Comparison of ENCODE assay signal across 8 cellular contexts in genomic region chr1:220045356-220046051, GRCh38. TPM values are rescaled to one million over a fixed set of nuclear protein-coding genes. Genes with fewer than 3 reads are reported as not detected.
A peak's percentile ranks its signal among the peaks of the same experiment; 100 is the strongest.
DNase-seq lines count a peak whose midpoint lies in the region; ATAC-seq, FAIRE-seq and TF ChIP-seq lines count a peak whose summit lies in the region.

No MANE protein-coding gene starts in this region.

- no peak overlapping the region for H3K56ac ChIP-seq in H1 (replicated peaks; ENCODE audit: insufficient read length, low read depth, low read length)

- ATAC-seq in GM21576 (IDR thresholded peaks at IDR 0.05; ENCODE audit: unreplicated experiment) = peak; percentile 27
- no peak for ATAC-seq in natural killer cell treated with Interleukin-12 subunit alpha and Interleukin-12 subunit beta and Interleukin-15 and Interleukin-18, amount 100 ng/mL, for 72 hours
- ATAC-seq in HG02970 (IDR thresholded peaks at IDR 0.05; ENCODE audit: low FRiP score, unreplicated experiment) = no peak

- peak overlapping the region; percentile 97 for H3K4me3 Mint-ChIP-seq in natural killer cell treated with Interleukin-12 subunit alpha and Interleukin-12 subunit beta and Interleukin-15 and Interleukin-18, amount 100 ng/mL, for 72 hours

- peak overlapping the region; percentile 41 to 82 for H3K4me2 ChIP-seq in H1 (ENCODE audit: insufficient read depth in 1 of 2, low read depth in 2 of 2, low read length in 2 of 2)

- H3K9me3 ChIP-seq in H1 (ENCODE audit: insufficient read depth in 2 of 2, low read depth in 1 of 2, low read length in 1 of 2) = no peaks in the 10 kb centered on the region

- peaks cover 0 to 3% (median 0%) of the 10 kb centered on the region in 4 experiments; a peak in 3 of 7 replicates for H3K4me1 ChIP-seq in H1 (replicated peaks in 1 of 4; ENCODE audit: control insufficient read depth in 3 of 4, insufficient read depth in 4 of 4, low read length in 3 of 4)

- FAIRE-seq in H1 (lab: Jason Lieb, UNC) = no peak

- no peak overlapping the region for H2BK120ac ChIP-seq in H1 (replicated peaks; ENCODE audit: low read depth, low read length)

- H4K20me1 ChIP-seq in H1 (replicated peaks in 1 of 2; ENCODE audit: control insufficient read depth in 1 of 2, insufficient read depth in 2 of 2, low read length in 2 of 2) = peaks cover 0 to 1% of the 10 kb centered on the region in 2 experiments

- H3K14ac ChIP-seq in H1 (ENCODE audit: insufficient read length) = no peak overlapping the region

- H3K4ac ChIP-seq in H1 (replicated peaks; ENCODE audit: insufficient read length, low read depth, low read length) = no peak overlapping the region

- no peaks in the 10 kb centered on the region for H3K9me3 Mint-ChIP-seq in natural killer cell treated with Interleukin-12 subunit alpha and Interleukin-12 subunit beta and Interleukin-15 and Interleukin-18, amount 100 ng/mL, for 72 hours

- H2BK12ac ChIP-seq in H1 (ENCODE audit: low read depth, low read length) = no peak overlapping the region

- no peaks in the 10 kb centered on the region for H3K36me3 ChIP-seq in H1 (ENCODE audit: control insufficient read depth in 2 of 4, insufficient read depth in 4 of 4, low read length in 3 of 4)

- TF ChIP-seq CTCF in H1 (IDR thresholded peaks at IDR 0.05; ENCODE audit: control extremely low read depth in 1 of 3, insufficient read depth in 1 of 3, low read depth in 1 of 3, low read length in 3 of 3) = no peak

- H2BK5ac ChIP-seq in H1 (ENCODE audit: low read depth, low read length) = peak overlapping the region; percentile 95; the same call in 1 of the 2 replicates

- CTCF ChIA-PET in H1 (lab: Charles Lee; ENCODE audit: partially characterized antibody) = interaction anchor here (0.5 to 1.0 kb wide), 4 partner anchors 12 to 44 kb away, joined by 3 read pairs; partner anchors contain the start of gene BPNT1

- H2BK20ac ChIP-seq in H1 (ENCODE audit: low read length) = no peak overlapping the region

- H2AK5ac ChIP-seq in H1 (ENCODE audit: low read depth, low read length) = no peak overlapping the region

- peak overlapping the region; percentile 84; the same call in 1 of the 2 replicates for H2AFZ ChIP-seq in H1 (ENCODE audit: low read length)

- H4K91ac ChIP-seq in H1 (replicated peaks; ENCODE audit: insufficient read length, low read length) = no peak overlapping the region

- peaks cover 17 to 26% of the 10 kb centered on the region in 2 donors for H3K4me1 Mint-ChIP-seq in natural killer cell treated with Interleukin-12 subunit alpha and Interleukin-12 subunit beta and Interleukin-15 and Interleukin-18, amount 100 ng/mL, for 72 hours (ENCODE audit: low read depth in 2 of 2)

- H3K27me3 Mint-ChIP-seq in natural killer cell treated with Interleukin-12 subunit alpha and Interleukin-12 subunit beta and Interleukin-15 and Interleukin-18, amount 100 ng/mL, for 72 hours = no peaks in the 10 kb centered on the region

- 39% methylated on average over 17 of the region's 17 CpGs; no CpG with 5 or more reads in 1 of the 2 experiments for WGBS in H1 (ENCODE audit: extremely low coverage in 1 of 2, insufficient coverage in 1 of 2, insufficient read length in 1 of 2, insufficient replicate concordance in 2 of 2, low coverage in 1 of 2, low lambda C conversion rate in 2 of 2, missing lambda C conversion rate in 1 of 2), 2 experiments

- H3K79me1 ChIP-seq in H1 (ENCODE audit: low read depth, low read length) = no peaks in the 10 kb centered on the region

- H3K36me3 Mint-ChIP-seq in natural killer cell treated with Interleukin-12 subunit alpha and Interleukin-12 subunit beta and Interleukin-15 and Interleukin-18, amount 100 ng/mL, for 72 hours = peaks cover 5% of the 10 kb centered on the region

- peak overlapping the region; percentile 86 to 94 for H3K27ac Mint-ChIP-seq in natural killer cell treated with Interleukin-12 subunit alpha and Interleukin-12 subunit beta and Interleukin-15 and Interleukin-18, amount 100 ng/mL, for 72 hours

- H3K79me2 ChIP-seq in H1 (ENCODE audit: control insufficient read depth in 1 of 2, insufficient read depth in 2 of 2, low read length in 2 of 2) = peaks cover 5 to 48% of the 10 kb centered on the region in 2 experiments

- no peak overlapping the region for H3K23ac ChIP-seq in H1 (ENCODE audit: insufficient read length)

- no peak overlapping the region for H4K8ac ChIP-seq in H1 (ENCODE audit: extremely low read depth, insufficient read depth, low read length)

- peak overlapping the region; percentile 84 to 97 (median 92) for H3K4me3 ChIP-seq in H1 (ENCODE audit: extremely low read depth in 1 of 4, insufficient read depth in 2 of 4, low read depth in 3 of 4, low read length in 4 of 4)

- H3K18ac ChIP-seq in H1 (ENCODE audit: extremely low read depth, low read length) = no peak overlapping the region

- no peaks in the 10 kb centered on the region for H3K27me3 ChIP-seq in H1 (replicated peaks in 1 of 4; ENCODE audit: control insufficient read depth in 3 of 4, extremely low read depth in 1 of 4, insufficient read depth in 3 of 4, low read length in 3 of 4)

- TF ChIP-seq POLR2A in Raji (IDR thresholded peaks at IDR 0.05; ENCODE audit: insufficient read depth, low read depth, low read length) (0 out of 2 replicates have a peak, but pooled peaks have one; percentile 23), H1 (IDR thresholded peaks at IDR 0.05; ENCODE audit: control extremely low read depth in 1 of 2, low read depth in 2 of 2, low read length in 2 of 2) (no peak)

- TF ChIP-seq RAD21 in H1 (IDR thresholded peaks at IDR 0.05 in 1 of 2, conservative IDR thresholded peaks at IDR 0.05 in 1 of 2; ENCODE audit: low read depth in 2 of 2, low read length in 2 of 2) = no peak

- H2BK15ac ChIP-seq in H1 (ENCODE audit: low read length) = no peak overlapping the region

- no peak overlapping the region for H3K27ac ChIP-seq in H1 (ENCODE audit: low read depth, low read length)

- POLR2A ChIA-PET in H1 (lab: Charles Lee; ENCODE audit: partially characterized antibody) = no interaction called here

- peak overlapping the region; percentile 54 to 91 (median 78); a peak in 6 of 7 replicates for H3K9ac ChIP-seq in H1 (replicated peaks in 1 of 4; ENCODE audit: extremely low read depth in 1 of 4, low read depth in 3 of 4, low read length in 3 of 4)

- no peak overlapping the region for H4K5ac ChIP-seq in H1 (ENCODE audit: insufficient read length, low read depth, low read length)

- TF ChIP-seq EP300 in H1 (IDR thresholded peaks at IDR 0.05; ENCODE audit: borderline replicate concordance in 1 of 2, low read depth in 2 of 2, low read length in 2 of 2) = no peak

- 0 out of 2 replicates have a peak, but pooled peaks cover 3% of the 10 kb centered on the region for H3K23me2 ChIP-seq in H1 (ENCODE audit: low read depth, low read length)

- peak; percentile 20 for DNase-seq in COLO668 (lab: John Stamatoyannopoulos, UW; ENCODE audit: unreplicated experiment)
- no peak for DNase-seq in H1 (ENCODE audit: low read depth in 1 of 2, low spot score in 2 of 2)
- DNase-seq in natural killer cell treated with Interleukin-12 subunit alpha and Interleukin-12 subunit beta and Interleukin-15 and Interleukin-18, amount 100 ng/mL, for 72 hours (ENCODE audit: low spot score) = no peak
- DNase-seq in NK-92 (lab: John Stamatoyannopoulos, UW; ENCODE audit: unreplicated experiment) = no peak
- DNase-seq in AG08395 (ENCODE audit: low spot score) = no peak

TF ChIP-seq in H1, 55 proteins besides CTCF, POLR2A, EP300 and RAD21:
- TF ChIP-seq BCL11A (IDR thresholded peaks at IDR 0.05; ENCODE audit: low read depth in 2 of 2, low read length in 2 of 2) (no peak), NRF1 (IDR thresholded peaks at IDR 0.05; ENCODE audit: low read depth, low read length) (no peak), HDAC6 (IDR thresholded peaks at IDR 0.05; ENCODE audit: low read depth, low read length) (no peak)

RNA-seq across cellular contexts. Expression of gene EPRS1, which starts 0.8 kb away (rescaled TPM):
- 169 and 171 TPM in 2 replicates for total RNA-seq in H1 (2021; fragmentation: NEBNext Ultra II Directional; extraction: Animal tissue kit (Norgen Biotek cat#: 25700))
- polyA plus RNA-seq in H1 (2011; rRNA removed) = 21.0 and 38.4 TPM in 2 replicates
- polyA plus RNA-seq in H1 (2011; cell fraction: cytosol; rRNA removed) = 43.8 TPM
- 56.7 TPM for polyA plus RNA-seq in H1 (2011; cell fraction: nucleus; rRNA removed)
- polyA plus RNA-seq in H1 (2012, experiment 1 of 2) = 104 to 172 TPM (median 128 TPM) in 4 replicates
- polyA plus RNA-seq in H1 (2012, experiment 2 of 2) = 4.6 TPM
- polyA plus RNA-seq in H1 (2013, experiment 1 of 2) = 77.3 TPM
- polyA plus RNA-seq in H1 (2013, experiment 2 of 2) = 76.4 TPM
- polyA minus RNA-seq in H1 (2011; rRNA and poly(A)+ RNA removed) = 99.1 and 116 TPM in 2 replicates
- 74.1 TPM for polyA minus RNA-seq in H1 (2011; cell fraction: cytosol; rRNA and poly(A)+ RNA removed)
- polyA minus RNA-seq in H1 (2011; cell fraction: nucleus; rRNA and poly(A)+ RNA removed) = 54.4 TPM
- 100 to 1,000 TPM; 134 to 136 TPM for total RNA-seq in natural killer cell treated with Interleukin-12 subunit alpha and Interleukin-12 subunit beta and Interleukin-15 and Interleukin-18, amount 100 ng/mL, for 72 hours

RNA-seq across cellular contexts. Expression of gene BPNT1, which starts 44.1 kb away (rescaled TPM):
- 15.2 and 16.3 TPM in 2 replicates for total RNA-seq in H1 (2021; fragmentation: NEBNext Ultra II Directional; extraction: Animal tissue kit (Norgen Biotek cat#: 25700))
- 13.0 and 13.2 TPM in 2 replicates for polyA plus RNA-seq in H1 (2011; rRNA removed)
- 16.4 TPM for polyA plus RNA-seq in H1 (2011; cell fraction: cytosol; rRNA removed)
- polyA plus RNA-seq in H1 (2011; cell fraction: nucleus; rRNA removed) = 8.5 TPM
- polyA plus RNA-seq in H1 (2012, experiment 1 of 2) = 14.4 to 23.8 TPM (median 18.0 TPM) in 4 replicates
- polyA plus RNA-seq in H1 (2012, experiment 2 of 2) = 3.5 TPM
- 9.9 TPM for polyA plus RNA-seq in H1 (2013, experiment 1 of 2)
- polyA plus RNA-seq in H1 (2013, experiment 2 of 2) = 10.8 TPM
- polyA minus RNA-seq in H1 (2011; rRNA and poly(A)+ RNA removed) = 60.0 and 70.0 TPM in 2 replicates
- 9.3 TPM for polyA minus RNA-seq in H1 (2011; cell fraction: cytosol; rRNA and poly(A)+ RNA removed)
- 15.6 TPM for polyA minus RNA-seq in H1 (2011; cell fraction: nucleus; rRNA and poly(A)+ RNA removed)
- total RNA-seq in natural killer cell treated with Interleukin-12 subunit alpha and Interleukin-12 subunit beta and Interleukin-15 and Interleukin-18, amount 100 ng/mL, for 72 hours = 10 to 100 TPM; 29.8 to 32.2 TPM

RNA-seq across cellular contexts. Expression of gene IARS2, which starts 48.4 kb away (rescaled TPM):
- 69.1 and 69.8 TPM in 2 replicates for total RNA-seq in H1 (2021; fragmentation: NEBNext Ultra II Directional; extraction: Animal tissue kit (Norgen Biotek cat#: 25700))
- polyA plus RNA-seq in H1 (2011; rRNA removed) = 12.4 and 15.0 TPM in 2 replicates
- polyA plus RNA-seq in H1 (2011; cell fraction: cytosol; rRNA removed) = 18.4 TPM
- 24.1 TPM for polyA plus RNA-seq in H1 (2011; cell fraction: nucleus; rRNA removed)
- 46.2 to 69.4 TPM (median 56.1 TPM) in 4 replicates for polyA plus RNA-seq in H1 (2012, experiment 1 of 2)
- polyA plus RNA-seq in H1 (2012, experiment 2 of 2) = 5.8 TPM
- polyA plus RNA-seq in H1 (2013, experiment 1 of 2) = 65.5 TPM
- 66.1 TPM for polyA plus RNA-seq in H1 (2013, experiment 2 of 2)
- 29.1 and 36.7 TPM in 2 replicates for polyA minus RNA-seq in H1 (2011; rRNA and poly(A)+ RNA removed)
- polyA minus RNA-seq in H1 (2011; cell fraction: cytosol; rRNA and poly(A)+ RNA removed) = 19.0 TPM
- 33.7 TPM for polyA minus RNA-seq in H1 (2011; cell fraction: nucleus; rRNA and poly(A)+ RNA removed)
- total RNA-seq in natural killer cell treated with Interleukin-12 subunit alpha and Interleukin-12 subunit beta and Interleukin-15 and Interleukin-18, amount 100 ng/mL, for 72 hours = 10 to 100 TPM; 47.5 to 53.8 TPM
